In genomic region chr17:59366040-59366757, GRCh38 we compare ENCODE assay signal across 8 cellular contexts. TPM values are rescaled to one million over a fixed set of nuclear protein-coding genes. Genes with fewer than 3 reads are reported as not detected.
A peak's percentile ranks its signal among the peaks of the same experiment; 100 is the strongest.
DNase-seq lines count a peak whose midpoint lies in the region; ATAC-seq and TF ChIP-seq lines count a peak whose summit lies in the region.

No MANE protein-coding gene starts in this region.

- H3K4me3 Mint-ChIP-seq in brain = peak overlapping the region in 2 of 5 experiments; percentile 34 to 62

- no peaks in the 10 kb centered on the region for H3K27me3 Mint-ChIP-seq in brain

- no peaks in the 10 kb centered on the region for H3K36me3 Mint-ChIP-seq in brain

- no peaks in the 10 kb centered on the region for H3K27me3 ChIP-seq in aorta (ENCODE audit: control insufficient read depth in 1 of 2, insufficient read depth in 2 of 2, low read length in 1 of 2)

- no peaks in the 10 kb centered on the region for H3K9me3 Mint-ChIP-seq in brain

- H3K9me3 ChIP-seq in mesodermal cell (ENCODE audit: control insufficient read depth, low read length) = no peaks in the 10 kb centered on the region
- H3K9me3 ChIP-seq in aorta (ENCODE audit: control insufficient read depth, low read length) = no peaks in the 10 kb centered on the region

- peak; percentile 38 for DNase-seq in NB4 (ENCODE audit: low read depth)
- DNase-seq in aorta = no peak
- DNase-seq in GOT3 (lab: John Stamatoyannopoulos, UW) = no peak

- ATAC-seq in aorta (ENCODE audit: low FRiP score) (peak; percentile 37), HG03571 (IDR thresholded peaks at IDR 0.05; ENCODE audit: unreplicated experiment) (no peak), HG02852 (IDR thresholded peaks at IDR 0.05; ENCODE audit: unreplicated experiment) (no peak)

- WGBS in mesodermal cell (ENCODE audit: insufficient coverage in 2 of 2), 2 experiments = 12 to 13% methylated on average over 9 of the region's 10 CpGs
- 9 to 10% methylated on average over 10 of the region's 10 CpGs for WGBS in aorta, 2 donors

- intact Hi-C loops in aorta (cut with DNase I) = loop anchor here (5.0 kb wide), 1 partner anchor 34 kb away; the partner anchor contains the start of gene YPEL2 (in 2 of the 2)

- no peak for TF ChIP-seq CTCF in C4-2B (conservative IDR thresholded peaks at IDR 0.05)
- no peak for TF ChIP-seq CTCF in NB4 (IDR thresholded peaks at IDR 0.05; ENCODE audit: low read depth, low read length)
- TF ChIP-seq CTCF in brain (conservative IDR thresholded peaks at IDR 0.05) = peak in 1 of 2 experiments; percentile 11

- H3K4me1 Mint-ChIP-seq in brain = peaks cover 75% of the 10 kb centered on the region

- H3K36me3 ChIP-seq in mesodermal cell (ENCODE audit: control insufficient read depth, insufficient read depth, low read length) (peaks cover 22% of the 10 kb centered on the region), aorta (ENCODE audit: control insufficient read depth in 1 of 2, insufficient read depth in 2 of 2, low read length in 1 of 2) (no peaks in the 10 kb centered on the region)

- H3K4me1 ChIP-seq in mesodermal cell (ENCODE audit: control insufficient read depth, insufficient read depth, low read length, poor library complexity, severe bottlenecking) (peaks cover 93% of the 10 kb centered on the region), aorta (ENCODE audit: control insufficient read depth in 1 of 2, insufficient read depth in 2 of 2, low read length in 2 of 2) (peaks cover 20 to 54% of the 10 kb centered on the region in 2 donors)

- H3K27ac ChIP-seq in C4-2B (peak overlapping the region; percentile 94), mesodermal cell (ENCODE audit: low read depth, low read length, severe bottlenecking) (peak overlapping the region; percentile 96), aorta (ENCODE audit: low read depth in 1 of 2, low read length in 2 of 2) (peak overlapping the region; percentile 78 to 94)

- H3K4me3 ChIP-seq in NB4 (ENCODE audit: low read depth, low read length) = no peak overlapping the region
- H3K4me3 ChIP-seq in mesodermal cell (ENCODE audit: extremely low read depth, insufficient read depth, low read length, poor library complexity, severe bottlenecking) = no peak overlapping the region
- H3K4me3 ChIP-seq in aorta (ENCODE audit: low read length in 2 of 2) = no peak overlapping the region

- no peak for TF ChIP-seq POLR2A in NB4 (IDR thresholded peaks at IDR 0.05; ENCODE audit: extremely low read depth, insufficient read length)

- H3K27ac Mint-ChIP-seq in brain = peak overlapping the region in 3 of 5 experiments; percentile 78 to 92 (median 87)

RNA-seq across cellular contexts. Expression of gene YPEL2, which starts 34.7 kb away (rescaled TPM):
- polyA plus RNA-seq in brain (ENCODE audit: insufficient read depth, low read depth, low replicate concordance) = 10.2 TPM
- 22.0 TPM for polyA plus RNA-seq in mesodermal cell (2013, experiment 1 of 2)
- 19.1 TPM for polyA plus RNA-seq in mesodermal cell (2013, experiment 2 of 2)
- total RNA-seq in aorta = 10 to 100 TPM; 38.5 to 54.0 TPM
- polyA plus RNA-seq in aorta = 10 to 100 TPM; 16.8 to 23.0 TPM
